ENCODE assay signal across 9 cellular contexts in the genomic region with DNA sequence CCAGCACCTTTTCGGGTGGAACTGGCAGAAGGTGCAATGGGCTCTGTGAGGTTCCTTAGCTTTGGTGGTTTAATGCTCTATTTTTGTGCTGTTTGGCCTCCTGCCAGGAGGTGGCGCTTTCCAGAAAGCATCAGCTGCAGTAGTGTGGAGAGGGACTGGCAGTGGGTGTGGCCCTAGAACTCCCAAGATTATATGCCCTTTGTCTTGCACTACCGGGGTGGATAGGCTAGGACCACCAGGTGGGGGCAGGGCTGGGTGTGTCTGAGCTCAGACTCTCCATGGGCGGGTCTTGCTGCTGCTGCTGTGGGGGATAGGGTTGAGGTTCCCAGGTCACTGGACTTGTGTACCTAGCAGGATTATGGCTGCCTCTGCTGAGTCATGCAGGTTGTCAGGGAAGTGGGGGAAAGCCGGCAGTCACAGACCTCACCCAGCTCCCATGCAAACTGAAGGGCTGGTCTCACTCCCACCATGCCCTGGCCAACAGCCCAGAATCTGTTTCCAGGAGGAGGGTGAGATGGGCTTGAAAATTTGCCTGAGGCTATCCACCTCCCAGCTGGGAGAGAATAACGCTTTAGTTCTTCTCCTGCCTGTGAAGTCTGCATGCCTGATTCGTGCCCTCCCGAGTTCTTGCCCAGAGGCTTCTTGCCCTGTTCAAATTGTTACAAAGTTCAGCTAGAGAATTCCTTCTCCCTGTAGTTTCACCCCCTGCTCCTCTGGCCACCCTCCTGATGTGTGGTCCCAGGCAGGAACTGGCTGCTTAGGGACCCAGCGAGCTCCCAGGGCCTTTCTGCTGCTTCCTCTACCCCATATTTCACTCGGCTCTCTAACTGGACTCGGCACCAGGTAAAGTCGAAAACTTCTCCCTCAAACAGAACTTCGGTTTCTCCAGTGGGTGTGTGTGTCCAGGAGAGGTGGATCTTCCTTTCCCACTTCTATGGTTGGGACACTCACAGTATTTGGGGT.
DNase-seq lines count a peak whose midpoint lies in the region; ATAC-seq, FAIRE-seq and TF ChIP-seq lines count a peak whose summit lies in the region.
"Had no signal": no experiment of that assay in that cellular context is flagged by ENCODE, and none has a peak within 500 bp of the region (broad histone marks: within the 10 kb centered on the region; RNA-seq: fewer than 3 reads in every experiment).

No MANE protein-coding gene starts in this region.

- CTCF ChIA-PET in CD4-positive, alpha-beta T cell (lab: Charles Lee), result interaction anchor here (0.7 to 2.0 kb wide), 6 partner anchors 8 to 237 kb away, joined by 3 to 4 read pairs (median 4); no protein-coding TSS in a partner anchor

- no peaks in the 10 kb centered on the region for H3K9me3 Mint-ChIP-seq in CD4-positive, alpha-beta T cell
- H3K9me3 Mint-ChIP-seq in chondrocyte (ENCODE audit: low read depth), result peaks cover 21% of the 10 kb centered on the region
- H3K9me3 Mint-ChIP-seq in nephron, result peaks cover 32% of the 10 kb centered on the region
- H3K9me3 Mint-ChIP-seq in type B pancreatic cell, result peaks cover 5% of the 10 kb centered on the region

- no peak for ATAC-seq in CD4-positive, alpha-beta T cell (ENCODE audit: poor library complexity)
- peak; percentile 27 to 32 for ATAC-seq in activated CD4-positive, CD25-positive, alpha-beta regulatory T cell treated with anti-CD3 and anti-CD28 coated beads, Interleukin-2, amount 50 U/mL, for 24 hours

- H3K27me3 Mint-ChIP-seq in CD4-positive, alpha-beta T cell, result no peaks in the 10 kb centered on the region
- peaks cover 21% of the 10 kb centered on the region for H3K27me3 Mint-ChIP-seq in chondrocyte (ENCODE audit: low read depth)
- H3K27me3 Mint-ChIP-seq in nephron (ENCODE audit: low read depth), result no peaks in the 10 kb centered on the region
- no peaks in the 10 kb centered on the region for H3K27me3 Mint-ChIP-seq in type B pancreatic cell

- no peak overlapping the region for H3K4me3 Mint-ChIP-seq in CD4-positive, alpha-beta T cell
- H3K4me3 Mint-ChIP-seq in chondrocyte (ENCODE audit: unreplicated experiment) (no peak overlapping the region), nephron (peak overlapping the region in 2 of 3 experiments; percentile 0 to 9), type B pancreatic cell (peak overlapping the region; percentile 46)

- POLR2A ChIA-PET in CD4-positive, alpha-beta T cell (lab: Charles Lee), result no interaction called here

- intact Hi-C loops in CD4-positive, alpha-beta T cell (cut with DNase I, micrococcal nuclease), result loop anchor here (2.0 to 5.0 kb wide), 2 partner anchors 123 to 130 kb away; partner anchors contain the start of gene C21orf91 (in 1 of the 2)

- no peaks in the 10 kb centered on the region for H3K36me3 Mint-ChIP-seq in CD4-positive, alpha-beta T cell (ENCODE audit: low read depth)
- H3K36me3 Mint-ChIP-seq in chondrocyte (ENCODE audit: low read depth), result no peaks in the 10 kb centered on the region
- no peaks in the 10 kb centered on the region for H3K36me3 Mint-ChIP-seq in nephron (ENCODE audit: low read depth)
- H3K36me3 Mint-ChIP-seq in type B pancreatic cell, result no peaks in the 10 kb centered on the region

- no peak overlapping the region for H3K27ac ChIP-seq in CD4-positive, alpha-beta T cell (ENCODE audit: low read depth, low read length)

- H3K27me3 ChIP-seq in CD4-positive, alpha-beta T cell (ENCODE audit: control insufficient read depth, insufficient read depth, low read length), result no peaks in the 10 kb centered on the region

- H3K27ac Mint-ChIP-seq in CD4-positive, alpha-beta T cell, result no peak overlapping the region
- H3K27ac Mint-ChIP-seq in chondrocyte (ENCODE audit: unreplicated experiment) (peak overlapping the region; percentile 46), nephron (peak overlapping the region; percentile 80 to 93 (median 88)), type B pancreatic cell (peak overlapping the region; percentile 13)

- H3K4me1 Mint-ChIP-seq in CD4-positive, alpha-beta T cell (ENCODE audit: low read depth), result peaks cover 36% of the 10 kb centered on the region
- H3K4me1 Mint-ChIP-seq in chondrocyte (ENCODE audit: low read depth) (peaks cover 19% of the 10 kb centered on the region), nephron (peaks cover 29% of the 10 kb centered on the region), type B pancreatic cell (ENCODE audit: unreplicated experiment) (peaks cover 19% of the 10 kb centered on the region)

- TF ChIP-seq POLR2A in H54 (IDR thresholded peaks at IDR 0.05; ENCODE audit: low read depth, low read length), result no peak

- peak; percentile 30 for TF ChIP-seq CTCF in CD4-positive, alpha-beta T cell (IDR thresholded peaks at IDR 0.05)
- TF ChIP-seq CTCF in LNCAP (IDR thresholded peaks at IDR 0.05), result peak; percentile 21; the same call in 1 of the 2 replicates
- peak; percentile 58 for TF ChIP-seq CTCF in chondrocyte (IDR thresholded peaks at IDR 0.05)
- TF ChIP-seq CTCF in nephron (IDR thresholded peaks at IDR 0.05; ENCODE audit: unreplicated experiment in 3 of 3), result no peak
- peak; percentile 58 for TF ChIP-seq CTCF in type B pancreatic cell (conservative IDR thresholded peaks at IDR 0.05)

- DNase-seq in CD4-positive, alpha-beta T cell, result peak; percentile 23 to 56 (median 38)
- DNase-seq in chondrocyte (ENCODE audit: low spot score) (no peak), type B pancreatic cell (ENCODE audit: extremely low spot score, unreplicated experiment) (no peak), H54 (ENCODE audit: insufficient read length, low spot score) (no peak), AG08396 (ENCODE audit: low spot score) (no peak)

- FAIRE-seq in H54 (lab: Jason Lieb, UNC), result no peak
- FAIRE-seq: islet of Langerhans had no signal

- no peaks in the 10 kb centered on the region for H3K9me3 ChIP-seq in CD4-positive, alpha-beta T cell (ENCODE audit: control insufficient read depth, low read length)

Comparison
In these comparisons a context has a peak if more than half of its experiments do, and no peak if none do; other contexts are left out.
1. DNase-seq: peak in CD4-positive, alpha-beta T cell (10 of 10); none in chondrocyte (single experiment), type B pancreatic cell (single experiment), H54 (single experiment) and AG08396 (single experiment).
2. H3K4me3 Mint-ChIP-seq: peak in nephron (2 of 3) and type B pancreatic cell (single experiment); none in CD4-positive, alpha-beta T cell (single experiment) and chondrocyte (single experiment).
3. CTCF ChIP-seq: peak in CD4-positive, alpha-beta T cell (single experiment), LNCAP (single experiment), chondrocyte (single experiment) and type B pancreatic cell (single experiment); none in nephron (0 of 3).